8 cellular contexts compared by ENCODE assay signal in genomic region chr4:76689079-76689817, GRCh38.
DNase-seq lines count a peak whose midpoint lies in the region; ATAC-seq and TF ChIP-seq lines count a peak whose summit lies in the region.

No MANE protein-coding gene starts in this region.

- no peak for TF ChIP-seq EP300 in ovary (IDR thresholded peaks at IDR 0.05)

- CTCF ChIA-PET in CD4-positive, alpha-beta T cell (lab: Charles Lee): no interaction called here

- no peaks in the 10 kb centered on the region for H3K9me3 Mint-ChIP-seq in CD4-positive, alpha-beta T cell
- no peaks in the 10 kb centered on the region for H3K9me3 Mint-ChIP-seq in activated T-cell treated with anti-CD3 and anti-CD28 coated beads, Interleukin-2, amount 50 U/mL, for 4 hours

- intact Hi-C loops in CD4-positive, alpha-beta T cell (cut with DNase I, micrococcal nuclease): no loop called here
- intact Hi-C loops in ovary (cut with DNase I): no loop called here

- H3K36me3 Mint-ChIP-seq in CD4-positive, alpha-beta T cell (ENCODE audit: low read depth): no peaks in the 10 kb centered on the region
- no peaks in the 10 kb centered on the region for H3K36me3 Mint-ChIP-seq in activated T-cell treated with anti-CD3 and anti-CD28 coated beads, Interleukin-2, amount 50 U/mL, for 4 hours (ENCODE audit: insufficient read depth)

- H3K4me3 Mint-ChIP-seq in CD4-positive, alpha-beta T cell: peak overlapping the region; percentile 75
- peak overlapping the region; percentile 68 for H3K4me3 Mint-ChIP-seq in activated T-cell treated with anti-CD3 and anti-CD28 coated beads, Interleukin-2, amount 50 U/mL, for 4 hours

- H3K27me3 ChIP-seq in CD4-positive, alpha-beta T cell (ENCODE audit: control insufficient read depth, insufficient read depth, low read length): peaks cover 60% of the 10 kb centered on the region
- no peaks in the 10 kb centered on the region for H3K27me3 ChIP-seq in ovary

- TF ChIP-seq POLR2A in ovary (IDR thresholded peaks at IDR 0.05): no peak

- POLR2A ChIA-PET in CD4-positive, alpha-beta T cell (lab: Charles Lee): no interaction called here

- peaks cover 19% of the 10 kb centered on the region for H3K4me1 Mint-ChIP-seq in CD4-positive, alpha-beta T cell (ENCODE audit: low read depth)
- peaks cover 16% of the 10 kb centered on the region for H3K4me1 Mint-ChIP-seq in activated T-cell treated with anti-CD3 and anti-CD28 coated beads, Interleukin-2, amount 50 U/mL, for 4 hours (ENCODE audit: low read depth)

- no peak overlapping the region for H3K27ac Mint-ChIP-seq in CD4-positive, alpha-beta T cell

- ATAC-seq in CD4-positive, alpha-beta T cell (ENCODE audit: poor library complexity): peak; percentile 54
- peak; percentile 63 for ATAC-seq in GM19463 (IDR thresholded peaks at IDR 0.05; ENCODE audit: unreplicated experiment)
- peak; percentile 88 to 89 for ATAC-seq in activated T-cell treated with anti-CD3 and anti-CD28 coated beads, Interleukin-2, amount 50 U/mL, for 4 hours

- peak overlapping the region; percentile 54 for H3K4me3 ChIP-seq in ovary

- DNase-seq in CD4-positive, alpha-beta T cell: peak in 2 of 10 experiments; percentile 5 to 10
- DNase-seq in NCI-H1048 (lab: John Stamatoyannopoulos, UW) (peak; percentile 54), glomerular visceral epithelial cell (ENCODE audit: extremely low spot score) (peak; percentile 64), ovary (peak; percentile 14 to 58 (median 45)), NK-92 (lab: John Stamatoyannopoulos, UW; ENCODE audit: unreplicated experiment) (no peak), RKO (ENCODE audit: low spot score) (no peak)
- DNase-seq in activated T-cell treated with anti-CD3 and anti-CD28 coated beads, Interleukin-2, amount 50 U/mL, for 4 hours: peak; percentile 4

- 0 to 1% (median 1%) methylated on average over 30 to 88 of the region's 88 CpGs for WGBS in ovary, 3 donors

- no peaks in the 10 kb centered on the region for H3K36me3 ChIP-seq in ovary

- no peak overlapping the region for H3K27ac ChIP-seq in CD4-positive, alpha-beta T cell (ENCODE audit: low read depth, low read length)
- H3K27ac ChIP-seq in ovary: no peak overlapping the region

- H3K27me3 Mint-ChIP-seq in CD4-positive, alpha-beta T cell: peaks cover 66% of the 10 kb centered on the region
- H3K27me3 Mint-ChIP-seq in activated T-cell treated with anti-CD3 and anti-CD28 coated beads, Interleukin-2, amount 50 U/mL, for 4 hours (ENCODE audit: low read depth): peaks cover 61% of the 10 kb centered on the region

- no peaks in the 10 kb centered on the region for H3K4me1 ChIP-seq in ovary (ENCODE audit: insufficient read depth)

- TF ChIP-seq CTCF in CD4-positive, alpha-beta T cell (IDR thresholded peaks at IDR 0.05): no peak
- TF ChIP-seq CTCF in ovary (IDR thresholded peaks at IDR 0.05): no peak

- H3K9me3 ChIP-seq in CD4-positive, alpha-beta T cell (ENCODE audit: control insufficient read depth, low read length): no peaks in the 10 kb centered on the region
- H3K9me3 ChIP-seq in ovary: no peaks in the 10 kb centered on the region

Comparison
In these comparisons a context has a peak if more than half of its experiments do, and no peak if none do; other contexts are left out.
1. DNase-seq: peak in NCI-H1048 (single experiment), activated T-cell treated with anti-CD3 and anti-CD28 coated beads, Interleukin-2, amount 50 U/mL, for 4 hours (single experiment), glomerular visceral epithelial cell (single experiment) and ovary (5 of 5); none in NK-92 (single experiment) and RKO (single experiment).
2. Peak in every context shown above with its lines, with median percentiles within 50 percentile points of each other: ATAC-seq.